1 cellular context compared by ENCODE assay signal in genomic region chr6:127737009-127737486, GRCh38.
TF ChIP-seq lines count a peak whose summit lies in the region.

No MANE protein-coding gene starts in this region.

TF ChIP-seq in WTC11, 78 proteins besides CTCF, POLR2A, EP300 and RAD21 (continued from another document):
- TF ChIP-seq PRDM15 (CRISPR knock-in tag; IDR thresholded peaks at IDR 0.05): no peak
